Comparison of ENCODE assay signal across 8 cellular contexts in the genomic region with DNA sequence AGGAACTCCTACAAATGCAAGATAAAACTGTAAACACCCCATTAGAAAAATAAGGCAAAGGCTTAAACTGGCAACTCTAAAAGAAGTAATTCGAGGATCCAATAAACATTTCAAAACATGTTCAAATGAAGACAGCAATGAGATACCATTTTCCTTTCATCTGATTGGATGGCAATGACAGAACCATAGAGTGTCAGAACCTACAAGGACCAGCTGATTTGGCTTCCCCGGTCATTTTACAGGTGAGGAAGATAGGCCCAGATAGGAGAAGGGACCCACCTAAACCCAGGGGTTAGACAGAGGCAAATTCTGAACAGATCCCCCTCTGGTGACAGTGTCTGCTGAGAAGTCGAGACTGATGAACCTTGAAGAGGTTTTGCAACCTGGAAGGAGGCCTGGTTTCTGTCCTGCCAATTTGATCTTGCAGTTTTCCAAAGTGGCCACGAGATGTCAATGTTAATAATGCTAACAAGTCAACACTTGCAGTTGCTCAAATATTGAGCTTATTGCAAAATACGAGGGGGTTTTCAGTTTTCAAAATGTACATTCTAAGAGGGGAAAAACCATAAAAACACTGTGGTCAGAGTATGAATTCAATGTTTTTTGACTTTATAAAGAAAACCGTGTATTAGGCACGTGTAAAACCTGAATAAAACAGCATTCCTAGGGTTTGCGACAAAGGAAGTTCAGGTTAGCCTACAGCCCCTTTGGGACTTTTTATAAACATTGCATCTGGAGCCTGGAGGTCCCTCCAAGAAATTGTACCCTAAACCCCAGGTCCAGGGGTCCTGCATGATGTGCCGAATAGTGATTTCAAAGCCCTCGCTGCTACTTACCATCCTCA. TPM values are rescaled to one million over a fixed set of nuclear protein-coding genes. Genes with fewer than 3 reads are reported as not detected.
DNase-seq lines count a peak whose midpoint lies in the region; ATAC-seq and TF ChIP-seq lines count a peak whose summit lies in the region.

No MANE protein-coding gene starts in this region.

- no peaks in the 10 kb centered on the region for H3F3A ChIP-seq in OCI-LY1 (ENCODE audit: insufficient read depth, low read length)

- peaks cover 8% of the 10 kb centered on the region for H3K9me3 Mint-ChIP-seq in Caco-2 (ENCODE audit: unreplicated experiment)

- H3K4me2 ChIP-seq in OCI-LY1 (ENCODE audit: low read length): no peak overlapping the region

- H3K4me3 Mint-ChIP-seq in Caco-2 (ENCODE audit: unreplicated experiment): no peak overlapping the region

- H3K27ac ChIP-seq in OCI-LY1 (ENCODE audit: low read depth, low read length, poor library complexity, severe bottlenecking): no peak overlapping the region

- H3K27me3 Mint-ChIP-seq in Caco-2 (ENCODE audit: insufficient read depth, unreplicated experiment): peaks cover 12% of the 10 kb centered on the region

- TF ChIP-seq CTCF in Caco-2 (IDR thresholded peaks at IDR 0.05; ENCODE audit: insufficient read depth in 1 of 2, low read depth in 1 of 2, low read length in 1 of 2, severe bottlenecking in 1 of 2, unreplicated experiment in 1 of 2) (peak; percentile 40 to 54), OCI-LY1 (IDR thresholded peaks at IDR 0.05; ENCODE audit: low read length) (peak; percentile 63)

- no peaks in the 10 kb centered on the region for H3K79me2 ChIP-seq in OCI-LY1 (ENCODE audit: insufficient read depth, low read length)

- intact Hi-C loops in Caco-2 (cut with micrococcal nuclease; ENCODE audit: unreplicated experiment): loop anchor here (1.0 kb wide), 1 partner anchor 111 kb away; no protein-coding TSS in a partner anchor

- no peak overlapping the region for H3K4me3 ChIP-seq in Caco-2 (ENCODE audit: low read depth, low read length)
- H3K4me3 ChIP-seq in H7 (ENCODE audit: insufficient read depth, low read depth, low read length): no peak overlapping the region
- H3K4me3 ChIP-seq in OCI-LY1 (ENCODE audit: low read depth, low read length, poor library complexity, severe bottlenecking): no peak overlapping the region

- no peak overlapping the region for H3K27ac Mint-ChIP-seq in Caco-2 (ENCODE audit: unreplicated experiment)

- POLR2A ChIA-PET in Caco-2 (lab: Charles Lee): no interaction called here

- H3K9me2 ChIP-seq in OCI-LY1 (ENCODE audit: low read depth, low read length): no peaks in the 10 kb centered on the region

- H3K9ac ChIP-seq in OCI-LY1 (ENCODE audit: low read length): no peak overlapping the region

- no peaks in the 10 kb centered on the region for H3K36me3 Mint-ChIP-seq in Caco-2 (ENCODE audit: insufficient read depth, unreplicated experiment)

- no peak for ATAC-seq in HG02981 (IDR thresholded peaks at IDR 0.05; ENCODE audit: unreplicated experiment)
- no peak for ATAC-seq in HG03521 (IDR thresholded peaks at IDR 0.05; ENCODE audit: unreplicated experiment)
- ATAC-seq in HG02678 (IDR thresholded peaks at IDR 0.05; ENCODE audit: unreplicated experiment): no peak

- DNase-seq in Caco-2 (peak in 1 of 2 experiments; percentile 27), H7 (peak; percentile 53), dedifferentiated amniotic fluid mesenchymal stem cell (ENCODE audit: extremely low spot score) (peak; percentile 80), lung microvascular endothelial cell (ENCODE audit: low read depth in 2 of 2) (peak; percentile 53 to 59)

- no peaks in the 10 kb centered on the region for H3K27me3 ChIP-seq in Caco-2 (replicated peaks; ENCODE audit: control insufficient read depth, insufficient read depth, low read length)
- no peaks in the 10 kb centered on the region for H3K27me3 ChIP-seq in H7 (ENCODE audit: control insufficient read depth, insufficient read depth, low read length)
- H3K27me3 ChIP-seq in OCI-LY1 (ENCODE audit: insufficient read depth, low read length): no peaks in the 10 kb centered on the region

- H3K36me3 ChIP-seq in Caco-2 (ENCODE audit: control insufficient read depth, insufficient read depth, low read length): no peaks in the 10 kb centered on the region
- no peaks in the 10 kb centered on the region for H3K36me3 ChIP-seq in H7 (replicated peaks; ENCODE audit: control insufficient read depth, insufficient read depth, low read length)
- no peaks in the 10 kb centered on the region for H3K36me3 ChIP-seq in OCI-LY1 (ENCODE audit: insufficient read depth, low read length)

- BruUV-seq in Caco-2 (replicated peaks; lab: Mats Ljungman, UMichigan): no TSS peak

- CTCF ChIA-PET in Caco-2 (lab: Charles Lee): interaction anchor here (2.2 kb wide), 1 partner anchor 110 kb away, joined by 59 read pairs; no protein-coding TSS in a partner anchor

- H2AFZ ChIP-seq in OCI-LY1 (ENCODE audit: low read length): no peak overlapping the region

- H3K9me3 ChIP-seq in Caco-2 (no peaks in the 10 kb centered on the region), OCI-LY1 (ENCODE audit: low read length) (no peaks in the 10 kb centered on the region)

- H4K20me1 ChIP-seq in OCI-LY1 (ENCODE audit: insufficient read depth, low read length): no peaks in the 10 kb centered on the region

- no peaks in the 10 kb centered on the region for H3K4me1 ChIP-seq in Caco-2
- no peaks in the 10 kb centered on the region for H3K4me1 ChIP-seq in OCI-LY1 (ENCODE audit: insufficient read depth, low read length, severe bottlenecking)

- H3K4me1 Mint-ChIP-seq in Caco-2 (ENCODE audit: low read depth, unreplicated experiment): no peaks in the 10 kb centered on the region

RNA-seq across cellular contexts. Expression of a gene that starts 21.5 kb away (rescaled TPM):
- not detected in 2 replicates for total RNA-seq in Caco-2 (2022)
- total RNA-seq in H7 (2014; rRNA removed; shearing (Covaris generic)): 0.59 TPM in 1 of 2 replicates, not detected in the other
- 0.20 and 0.44 TPM in 2 replicates for total RNA-seq in lung microvascular endothelial cell

RNA-seq across cellular contexts. Expression of a gene that starts 41.1 kb away (rescaled TPM):
- not detected in 2 replicates for total RNA-seq in Caco-2 (2022)
- total RNA-seq in H7 (2014; rRNA removed; shearing (Covaris generic)): 1.4 TPM in 1 of 2 replicates, not detected in the other
- total RNA-seq in lung microvascular endothelial cell: 0.99 and 1.5 TPM in 2 replicates
